16 cellular contexts compared by ENCODE assay signal in genomic region chr17:35041390-35041789, GRCh38. TPM values are rescaled to one million over a fixed set of nuclear protein-coding genes. Genes with fewer than 3 reads are reported as not detected.
DNase-seq lines count a peak whose midpoint lies in the region; ATAC-seq and TF ChIP-seq lines count a peak whose summit lies in the region.
"Had no signal": no experiment of that assay in that cellular context is flagged by ENCODE, and none has a peak within 500 bp of the region (broad histone marks: within the 10 kb centered on the region; RNA-seq: fewer than 3 reads in every experiment).

No MANE protein-coding gene starts in this region.

- H3K36me3 ChIP-seq in CD4-positive, alpha-beta memory T cell (ENCODE audit: insufficient read depth, low read length) = no peaks in the 10 kb centered on the region

- peaks cover 45% of the 10 kb centered on the region for H3K4me1 ChIP-seq in CD4-positive, alpha-beta memory T cell (ENCODE audit: insufficient read depth, low read length)

- intact Hi-C loops in CD4-positive, alpha-beta memory T cell (cut with micrococcal nuclease) = no loop called here
- intact Hi-C loops in natural killer cell (cut with micrococcal nuclease) = no loop called here

- H3K27ac Mint-ChIP-seq in CD4-positive, alpha-beta memory T cell = peak overlapping the region in 4 of 7 donors; percentile 17 to 81 (median 47)
- H3K27ac Mint-ChIP-seq in natural killer cell = peak overlapping the region; percentile 69 to 99
- H3K27ac Mint-ChIP-seq: HFFc6 had no signal

- H3K36me3 Mint-ChIP-seq in CD4-positive, alpha-beta memory T cell = peaks cover 7 to 20% of the 10 kb centered on the region in 2 donors
- no peaks in the 10 kb centered on the region for H3K36me3 Mint-ChIP-seq in natural killer cell

- no peak for TF ChIP-seq CTCF in natural killer cell (IDR thresholded peaks at IDR 0.05)

- CTCF ChIA-PET in CD4-positive, alpha-beta memory T cell (lab: Charles Lee; ENCODE audit: partially characterized antibody) = interaction anchor here (0.6 to 2.3 kb wide), 8 partner anchors 10 to 48 kb away, joined by 3 to 18 read pairs (median 6); partner anchors contain the start of gene RFFL

- H3K9me3 Mint-ChIP-seq in CD4-positive, alpha-beta memory T cell = no peaks in the 10 kb centered on the region
- no peaks in the 10 kb centered on the region for H3K9me3 Mint-ChIP-seq in natural killer cell
- H3K9me3 Mint-ChIP-seq: HFFc6 had no signal

- no peak overlapping the region for H3K27ac ChIP-seq in CD4-positive, alpha-beta memory T cell (ENCODE audit: low read depth, low read length)

- H3K27me3 Mint-ChIP-seq in CD4-positive, alpha-beta memory T cell = no peaks in the 10 kb centered on the region
- H3K27me3 Mint-ChIP-seq in natural killer cell (ENCODE audit: low read depth in 2 of 2) = no peaks in the 10 kb centered on the region

- no peaks in the 10 kb centered on the region for H3K27me3 ChIP-seq in CD4-positive, alpha-beta memory T cell (ENCODE audit: insufficient read depth, low read length)

- POLR2A ChIA-PET in CD4-positive, alpha-beta memory T cell (lab: Charles Lee; ENCODE audit: partially characterized antibody) = interaction anchor here (0.6 to 10.0 kb wide), 8 partner anchors 8 to 39 kb away, joined by 3 to 107 read pairs (median 4); partner anchors contain the start of gene RFFL

- no peak for DNase-seq in CD4-positive, alpha-beta memory T cell
- DNase-seq in natural killer cell = no peak
- no peak for DNase-seq in activated gamma-delta T cell treated with Interleukin-2 at 50 U/mL for 16 hours
- DNase-seq: DMS53, HFFc6, Kasumi-1, MM.1S, NCI-H1092 treated with DMSO at 0.1 percent for 48 hours, NCI-H1694, NCI-H510A treated with DMSO at 0.1 percent for 48 hours, SHP77 treated with DMSO at 0.1 percent for 48 hours had no signal

- peak overlapping the region in 1 of 8 donors; percentile 36 for H3K4me3 Mint-ChIP-seq in CD4-positive, alpha-beta memory T cell
- peak overlapping the region; percentile 79 for H3K4me3 Mint-ChIP-seq in natural killer cell
- H3K4me3 Mint-ChIP-seq: CD14-positive monocyte, HFFc6 had no signal

- H3K4me1 Mint-ChIP-seq in CD4-positive, alpha-beta memory T cell = peaks cover 38 to 71% (median 54%) of the 10 kb centered on the region in 4 donors
- H3K4me1 Mint-ChIP-seq in natural killer cell = peaks cover 41 to 49% of the 10 kb centered on the region in 2 donors

- ATAC-seq in GM18867 (IDR thresholded peaks at IDR 0.05; ENCODE audit: unreplicated experiment) = peak; percentile 83
- peak; percentile 81 for ATAC-seq in HG03175 (IDR thresholded peaks at IDR 0.05; ENCODE audit: unreplicated experiment)
- peak; percentile 85 to 97 (median 94) for ATAC-seq in natural killer cell
- ATAC-seq in GM19467 (IDR thresholded peaks at IDR 0.05; ENCODE audit: unreplicated experiment) = no peak
- ATAC-seq in activated CD4-positive, CD25-positive, alpha-beta regulatory T cell treated with anti-CD3 and anti-CD28 coated beads, Interleukin-2, amount 50 U/mL, for 24 hours = no peak

- H3K9me3 ChIP-seq in CD4-positive, alpha-beta memory T cell (ENCODE audit: control insufficient read depth in 1 of 2, low read length in 2 of 2) = no peaks in the 10 kb centered on the region

- H3K4me3 ChIP-seq in CD4-positive, alpha-beta memory T cell (ENCODE audit: low read length in 2 of 2) = no peak overlapping the region

RNA-seq across cellular contexts. Expression of gene RFFL, which starts 22.1 kb away (rescaled TPM):
- 10 to 100 TPM; 72.1 to 82.3 TPM for total RNA-seq in CD4-positive, alpha-beta memory T cell
- 10 to 100 TPM; 48.3 to 51.0 TPM for polyA plus RNA-seq in CD4-positive, alpha-beta memory T cell
- 10 to 100 TPM; 50.0 to 86.6 (median 75.9) TPM for total RNA-seq in natural killer cell

Comparison
In these comparisons a context has a peak if more than half of its experiments do, and no peak if none do; other contexts are left out.
1. ATAC-seq: peak in GM18867 (single experiment), HG03175 (single experiment) and natural killer cell (3 of 3); none in GM19467 (single experiment) and activated CD4-positive, CD25-positive, alpha-beta regulatory T cell treated with anti-CD3 and anti-CD28 coated beads, Interleukin-2, amount 50 U/mL, for 24 hours (0 of 2).